Comparison of ENCODE assay signal across 12 cellular contexts in genomic region chr5:135436856-135437795, GRCh38. TPM values are rescaled to one million over a fixed set of nuclear protein-coding genes. Genes with fewer than 3 reads are reported as not detected.
DNase-seq lines count a peak whose midpoint lies in the region; ATAC-seq and TF ChIP-seq lines count a peak whose summit lies in the region.
"Had no signal": no experiment of that assay in that cellular context is flagged by ENCODE, and none has a peak within 500 bp of the region (broad histone marks: within the 10 kb centered on the region; RNA-seq: fewer than 3 reads in every experiment).

No MANE protein-coding gene starts in this region.

- H3K4me1 Mint-ChIP-seq in HFFc6 (ENCODE audit: low read depth) (peaks cover 65% of the 10 kb centered on the region), activated B cell treated with CpG ODN at 0.5 μM for 24 hours (peaks cover 18% of the 10 kb centered on the region), naive B cell (peaks cover 15 to 41% (median 35%) of the 10 kb centered on the region in 3 donors)
- no peaks in the 10 kb centered on the region for H3K4me1 Mint-ChIP-seq in activated naive CD8-positive, alpha-beta T cell treated with anti-CD3 and anti-CD28 coated beads for 36 hours
- H3K4me1 Mint-ChIP-seq: CD4-positive, alpha-beta memory T cell had no signal

- peak overlapping the region; percentile 93 for H3K27ac ChIP-seq in BLaER1
- H3K27ac ChIP-seq: pancreas had no signal

- no peaks in the 10 kb centered on the region for H3K27me3 ChIP-seq in BLaER1
- H3K27me3 ChIP-seq: pancreas had no signal

- H3K36me3 Mint-ChIP-seq in HFFc6 (ENCODE audit: low read depth) (no peaks in the 10 kb centered on the region), activated B cell treated with CpG ODN at 0.5 μM for 24 hours (ENCODE audit: low read depth) (no peaks in the 10 kb centered on the region), naive B cell (no peaks in the 10 kb centered on the region)
- no peaks in the 10 kb centered on the region for H3K36me3 Mint-ChIP-seq in activated naive CD8-positive, alpha-beta T cell treated with anti-CD3 and anti-CD28 coated beads for 36 hours
- H3K36me3 Mint-ChIP-seq: CD4-positive, alpha-beta memory T cell had no signal

- DNase-seq in HFFc6 (peak; percentile 59), activated B cell treated with CpG ODN at 0.5 μM for 24 hours (no peak), naive B cell (no peak), mesenteric fat pad (ENCODE audit: low spot score) (no peak)
- DNase-seq in activated naive CD8-positive, alpha-beta T cell treated with anti-CD3 and anti-CD28 coated beads for 36 hours, result no peak
- DNase-seq: CD4-positive, alpha-beta memory T cell had no signal

- H4K20me1 ChIP-seq in BLaER1, result no peaks in the 10 kb centered on the region

- H3K4me2 ChIP-seq in BLaER1, result peak overlapping the region; percentile 95

- CTCF ChIA-PET in activated B cell treated with CpG ODN at 0.5 μM for 24 hours (lab: Charles Lee), result interaction anchor here (3.7 kb wide), 1 partner anchor 11 kb away, joined by 16 read pairs; no protein-coding TSS in a partner anchor

- no peaks in the 10 kb centered on the region for H3K9me3 ChIP-seq in BLaER1
- H3K9me3 ChIP-seq: adrenal gland, pancreas had no signal

- no peaks in the 10 kb centered on the region for H3K36me3 ChIP-seq in BLaER1
- H3K36me3 ChIP-seq: adrenal gland, pancreas had no signal

- H3K4me3 ChIP-seq in BLaER1, result peak overlapping the region; percentile 36; the same call in 1 of the 2 replicates
- H3K4me3 ChIP-seq: adrenal gland, pancreas had no signal

- H3K9ac ChIP-seq in BLaER1, result peak overlapping the region; percentile 78

- no peaks in the 10 kb centered on the region for H3K9me3 Mint-ChIP-seq in HFFc6
- H3K9me3 Mint-ChIP-seq in activated B cell treated with CpG ODN at 0.5 μM for 24 hours, result no peaks in the 10 kb centered on the region
- H3K9me3 Mint-ChIP-seq in naive B cell, result no peaks in the 10 kb centered on the region
- H3K9me3 Mint-ChIP-seq in activated naive CD8-positive, alpha-beta T cell treated with anti-CD3 and anti-CD28 coated beads for 36 hours, result no peaks in the 10 kb centered on the region
- H3K9me3 Mint-ChIP-seq: CD4-positive, alpha-beta memory T cell had no signal

- intact Hi-C loops in activated B cell treated with CpG ODN at 0.5 μM for 24 hours (cut with micrococcal nuclease), result no loop called here

- H3K4me3 Mint-ChIP-seq in HFFc6 (peak overlapping the region; percentile 24; the same call in 1 of the 2 replicates), activated B cell treated with CpG ODN at 0.5 μM for 24 hours (peak overlapping the region; percentile 28), naive B cell (peak overlapping the region in 7 of 8 donors; percentile 29 to 82 (median 60))
- no peak overlapping the region for H3K4me3 Mint-ChIP-seq in activated naive CD8-positive, alpha-beta T cell treated with anti-CD3 and anti-CD28 coated beads for 36 hours
- H3K4me3 Mint-ChIP-seq: CD4-positive, alpha-beta memory T cell had no signal

- H3K27me3 Mint-ChIP-seq in HFFc6 (ENCODE audit: insufficient read depth), result no peaks in the 10 kb centered on the region
- H3K27me3 Mint-ChIP-seq in activated B cell treated with CpG ODN at 0.5 μM for 24 hours, result peaks cover 8% of the 10 kb centered on the region
- H3K27me3 Mint-ChIP-seq in naive B cell, result peaks cover 0 to 8% (median 7%) of the 10 kb centered on the region in 3 donors
- H3K27me3 Mint-ChIP-seq in activated naive CD8-positive, alpha-beta T cell treated with anti-CD3 and anti-CD28 coated beads for 36 hours, result peaks cover 8% of the 10 kb centered on the region

- H3K4me1 ChIP-seq in BLaER1, result peaks cover 100% of the 10 kb centered on the region
- H3K4me1 ChIP-seq: adrenal gland, pancreas had no signal

- H3K27ac Mint-ChIP-seq in HFFc6 (peak overlapping the region; percentile 95), activated B cell treated with CpG ODN at 0.5 μM for 24 hours (no peak overlapping the region), naive B cell (peak overlapping the region in 3 of 6 donors; percentile 12 to 77 (median 61))
- no peak overlapping the region for H3K27ac Mint-ChIP-seq in activated naive CD8-positive, alpha-beta T cell treated with anti-CD3 and anti-CD28 coated beads for 36 hours
- H3K27ac Mint-ChIP-seq: CD4-positive, alpha-beta memory T cell had no signal

- POLR2A ChIA-PET in activated B cell treated with CpG ODN at 0.5 μM for 24 hours (lab: Charles Lee), result no interaction called here

- no peak for ATAC-seq in activated B cell treated with CpG ODN at 0.5 μM for 24 hours (ENCODE audit: low read depth)
- ATAC-seq in naive B cell (ENCODE audit: low read depth in 2 of 2), result peak; percentile 38 to 57
- no peak for ATAC-seq in GM18519 (IDR thresholded peaks at IDR 0.05; ENCODE audit: low FRiP score, unreplicated experiment)
- ATAC-seq in HG02870 (IDR thresholded peaks at IDR 0.05; ENCODE audit: unreplicated experiment), result no peak

- TF ChIP-seq CTCF in HFFc6 (IDR thresholded peaks at IDR 0.05), result no peak
- TF ChIP-seq CTCF in activated B cell treated with CpG ODN at 0.5 μM for 24 hours (IDR thresholded peaks at IDR 0.05), result no peak

RNA-seq across cellular contexts. Expression of gene DCANP1, which starts 10.0 kb away (rescaled TPM):
- not detected for total RNA-seq in HFFc6 (2021; fragmentation: NEBNext Ultra II Directional; extraction: Animal tissue kit (Norgen Biotek cat#: 25700))
- total RNA-seq in activated B cell treated with CpG ODN at 0.5 μM for 24 hours, result not detected in 2 replicates
- polyA plus RNA-seq in naive B cell (ENCODE audit: low read depth in 6 of 6), result not detected
- total RNA-seq in activated naive CD8-positive, alpha-beta T cell treated with anti-CD3 and anti-CD28 coated beads for 36 hours, result not detected
- total RNA-seq in mesenteric fat pad, result not detected
- total RNA-seq: adrenal gland; CD4-positive, alpha-beta memory T cell; endothelial cell of umbilical vein; pancreas had no signal
- polyA plus RNA-seq: CD4-positive, alpha-beta memory T cell; endothelial cell of umbilical vein; pancreas had no signal

RNA-seq across cellular contexts. Expression of gene TIFAB, which starts 15.0 kb away (rescaled TPM):
- total RNA-seq in HFFc6 (2021; fragmentation: NEBNext Ultra II Directional; extraction: Animal tissue kit (Norgen Biotek cat#: 25700)), result not detected
- total RNA-seq in activated B cell treated with CpG ODN at 0.5 μM for 24 hours, result not detected in 2 replicates
- polyA plus RNA-seq in naive B cell (ENCODE audit: low read depth in 6 of 6), result not detected
- not detected for total RNA-seq in activated naive CD8-positive, alpha-beta T cell treated with anti-CD3 and anti-CD28 coated beads for 36 hours
- not detected for total RNA-seq in mesenteric fat pad
- total RNA-seq: adrenal gland, endothelial cell of umbilical vein had no signal
- polyA plus RNA-seq: CD4-positive, alpha-beta memory T cell; endothelial cell of umbilical vein; pancreas had no signal

RNA-seq across cellular contexts. Expression of gene MACROH2A1, which starts 38.1 kb away (rescaled TPM):
- total RNA-seq in HFFc6 (2021; fragmentation: NEBNext Ultra II Directional; extraction: Animal tissue kit (Norgen Biotek cat#: 25700)), result 100 to 1,000 TPM; 116 to 144 (median 127) TPM
- total RNA-seq in activated B cell treated with CpG ODN at 0.5 μM for 24 hours, result 115 and 125 TPM in 2 replicates
- polyA plus RNA-seq in naive B cell (ENCODE audit: low read depth in 6 of 6), result 100 to 1,000 TPM in 5 of 6 donors, 10 to 100 TPM in 1; 85.2 to 170 (median 120) TPM
- total RNA-seq in activated naive CD8-positive, alpha-beta T cell treated with anti-CD3 and anti-CD28 coated beads for 36 hours, result 100 to 1,000 TPM; 201 to 208 TPM
- 170 TPM for total RNA-seq in mesenteric fat pad

Comparison
In these comparisons a context has a peak if more than half of its experiments do, and no peak if none do; other contexts are left out.
1. ATAC-seq: peak in naive B cell (2 of 2); none in activated B cell treated with CpG ODN at 0.5 μM for 24 hours (single experiment), GM18519 (single experiment) and HG02870 (single experiment).